ENCODE assay signal across 1 cellular context in genomic region chr20:50924261-50924660, GRCh38.
TF ChIP-seq lines count a peak whose summit lies in the region.

No MANE protein-coding gene starts in this region.

TF ChIP-seq in HepG2, 621 proteins besides CTCF, POLR2A, EP300 and RAD21:
- TF ChIP-seq POLR2AphosphoS2 (IDR thresholded peaks at IDR 0.05; ENCODE audit: low read depth, low read length) = peak; percentile 37; the same call in 1 of the 2 replicates
- no peak for TF ChIP-seq PBX2 (CRISPR knock-in tag; IDR thresholded peaks at IDR 0.05)
- peak; percentile 74 for TF ChIP-seq RBM22 (optimal IDR thresholded peaks at IDR 0.05; ENCODE audit: low read length)
- TF ChIP-seq PTBP1 (IDR thresholded peaks at IDR 0.05; ENCODE audit: low read depth, low read length, poor library complexity, severe bottlenecking) = no peak
TF ChIP-seq in HepG2: peak in this region for 2.
